8 cellular contexts compared by ENCODE assay signal in the genomic region with DNA sequence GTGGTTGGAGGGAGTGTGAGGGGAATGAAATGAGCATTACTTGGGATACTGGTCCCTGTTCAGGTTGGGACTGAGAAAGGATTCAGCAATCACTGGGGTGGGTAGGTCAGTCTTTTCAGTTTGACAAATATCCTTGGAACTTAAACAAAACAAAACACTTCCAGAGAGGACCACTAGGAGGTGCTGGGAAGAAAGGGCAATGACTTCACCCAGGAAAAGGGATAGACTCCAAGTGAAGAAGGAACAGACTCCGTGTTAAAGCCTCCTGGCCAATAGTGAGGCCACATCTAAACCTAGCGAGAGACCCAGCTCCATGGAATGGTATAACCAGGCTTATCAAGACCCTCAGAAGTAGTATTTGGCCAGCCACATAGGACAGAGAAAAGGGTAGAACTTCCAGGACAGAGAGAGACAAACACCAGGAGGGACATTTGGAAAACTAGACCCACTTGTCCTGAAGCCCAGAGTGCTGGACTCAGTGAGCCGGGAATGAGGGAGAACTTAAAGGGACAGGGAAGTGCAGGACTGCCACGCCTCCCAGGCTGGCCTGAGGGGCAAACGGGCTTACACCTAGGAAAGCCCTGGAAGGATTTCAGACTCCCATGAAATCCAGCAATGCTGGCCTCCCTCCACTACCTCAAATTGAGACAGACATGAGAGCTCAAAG. TPM values are rescaled to one million over a fixed set of nuclear protein-coding genes. Genes with fewer than 3 reads are reported as not detected.
A peak's percentile ranks its signal among the peaks of the same experiment; 100 is the strongest.
DNase-seq lines count a peak whose midpoint lies in the region; ATAC-seq and TF ChIP-seq lines count a peak whose summit lies in the region.

No MANE protein-coding gene starts in this region.

- H2BK15ac ChIP-seq in H9 (ENCODE audit: low read depth, low read length) = no peak overlapping the region

- no CpG with 5 or more reads among the region's 5 CpGs for WGBS in H9 (ENCODE audit: extremely low coverage, insufficient read length, low lambda C conversion rate)

- POLR2A ChIA-PET in CD4-positive, alpha-beta T cell (lab: Charles Lee) = interaction anchor here (1.5 kb wide), 1 partner anchor 297 kb away, joined by 3 read pairs; no protein-coding TSS in a partner anchor

- peak; percentile 32 for ATAC-seq in CD4-positive, alpha-beta T cell (ENCODE audit: poor library complexity)
- ATAC-seq in GM19467 (IDR thresholded peaks at IDR 0.05; ENCODE audit: unreplicated experiment) (no peak), GM18861 (IDR thresholded peaks at IDR 0.05; ENCODE audit: unreplicated experiment) (no peak)

- H3K56ac ChIP-seq in H9 (ENCODE audit: insufficient read length, low read depth, low read length) = no peak overlapping the region

- H3K27ac ChIP-seq in CD4-positive, alpha-beta T cell (ENCODE audit: low read depth, low read length) = no peak overlapping the region
- no peak overlapping the region for H3K27ac ChIP-seq in H9 (ENCODE audit: insufficient read length, low read depth, low read length)

- no peak overlapping the region for H3K4me3 Mint-ChIP-seq in CD4-positive, alpha-beta T cell
- no peak overlapping the region for H3K4me3 Mint-ChIP-seq in H9

- H3K9me3 Mint-ChIP-seq in CD4-positive, alpha-beta T cell = no peaks in the 10 kb centered on the region
- H3K9me3 Mint-ChIP-seq in H9 = no peaks in the 10 kb centered on the region

- no peak overlapping the region for H4K5ac ChIP-seq in H9 (ENCODE audit: insufficient read length, low read depth, low read length)

- no peak overlapping the region for H3K14ac ChIP-seq in H9 (ENCODE audit: insufficient read depth, low read length)

- no peak overlapping the region for H2BK120ac ChIP-seq in H9 (ENCODE audit: low read depth, low read length, poor library complexity, severe bottlenecking)

- no peaks in the 10 kb centered on the region for H3K23me2 ChIP-seq in H9 (ENCODE audit: insufficient read length, low read depth, low read length, poor library complexity, severe bottlenecking)

- no peak overlapping the region for H3K27ac Mint-ChIP-seq in CD4-positive, alpha-beta T cell
- peak overlapping the region in 2 of 3 experiments; percentile 46 to 90; a peak in 2 of 7 replicates for H3K27ac Mint-ChIP-seq in H9

- no peak overlapping the region for H2BK12ac ChIP-seq in H9 (ENCODE audit: insufficient read length, low read depth, low read length)

- H2AK5ac ChIP-seq in H9 (ENCODE audit: insufficient read length, low read length) = no peak overlapping the region

- CTCF ChIA-PET in CD4-positive, alpha-beta T cell (lab: Charles Lee) = interaction anchor here (1.1 kb wide), 1 partner anchor 26 kb away, joined by 3 read pairs; no protein-coding TSS in a partner anchor

- no peaks in the 10 kb centered on the region for H4K20me1 ChIP-seq in H9 (ENCODE audit: control insufficient read depth, insufficient read depth, insufficient read length)

- H3K4ac ChIP-seq in H9 (ENCODE audit: low read depth, low read length) = no peak overlapping the region

- no peaks in the 10 kb centered on the region for H3K9me3 ChIP-seq in CD4-positive, alpha-beta T cell (ENCODE audit: control insufficient read depth, low read length)
- H3K9me3 ChIP-seq in H9 (ENCODE audit: control insufficient read depth, low read depth, low read length) = no peaks in the 10 kb centered on the region

- H3K4me1 ChIP-seq in H9 (ENCODE audit: insufficient read depth, low read length) = no peaks in the 10 kb centered on the region; the same call in 1 of the 2 replicates

- no peaks in the 10 kb centered on the region for H3K79me2 ChIP-seq in H9 (ENCODE audit: insufficient read depth, low read length)

- H2BK5ac ChIP-seq in H9 (ENCODE audit: insufficient read length, low read length) = no peak overlapping the region

- H3K4me3 ChIP-seq in fibroblast of the aortic adventitia (ENCODE audit: low read depth, low read length) = no peak overlapping the region

- H2AFZ ChIP-seq in H9 (ENCODE audit: low read length) = peak overlapping the region; percentile 78

- H3K9ac ChIP-seq in H9 (ENCODE audit: extremely low read depth, insufficient read length, low read length) = no peak overlapping the region

- TF ChIP-seq CTCF in CD4-positive, alpha-beta T cell (IDR thresholded peaks at IDR 0.05) = peak; percentile 61
- TF ChIP-seq CTCF in H9 (conservative IDR thresholded peaks at IDR 0.05) (peak; percentile 83), fibroblast of the aortic adventitia (IDR thresholded peaks at IDR 0.05; ENCODE audit: insufficient read depth, low read length) (peak; percentile 83)

- no peak overlapping the region for H3T11ph ChIP-seq in H9 (ENCODE audit: low read length)

- no peak overlapping the region for H3K4me2 ChIP-seq in H9 (ENCODE audit: insufficient read depth, insufficient read length, low read length)

- no peak for DNase-seq in CD4-positive, alpha-beta T cell
- DNase-seq in H9 (peak; percentile 72), RPMI8226 (peak; percentile 7), fibroblast of the aortic adventitia (ENCODE audit: low read depth) (peak; percentile 76), posterior vena cava (ENCODE audit: low spot score) (peak; percentile 48)
- no peak for DNase-seq in stimulated activated CD4-positive, alpha-beta T cell treated with anti-CD3 and anti-CD28 coated beads, Interleukin-12 subunit alpha, Interleukin-12 subunit beta, amount 100 ng/mL, for 4 hours

- no peaks in the 10 kb centered on the region for H3K27me3 ChIP-seq in CD4-positive, alpha-beta T cell (ENCODE audit: control insufficient read depth, insufficient read depth, low read length)
- H3K27me3 ChIP-seq in H9 (ENCODE audit: insufficient read depth, low read length) = no peaks in the 10 kb centered on the region

- no peaks in the 10 kb centered on the region for H3K27me3 Mint-ChIP-seq in CD4-positive, alpha-beta T cell
- H3K27me3 Mint-ChIP-seq in H9 (ENCODE audit: low read depth) = no peaks in the 10 kb centered on the region

- no peaks in the 10 kb centered on the region for H3K79me1 ChIP-seq in H9 (ENCODE audit: insufficient read depth, low read depth, low read length, poor library complexity, severe bottlenecking)

- no peak overlapping the region for H3K23ac ChIP-seq in H9 (ENCODE audit: insufficient read length, low read depth, low read length)

- H3K4me1 Mint-ChIP-seq in CD4-positive, alpha-beta T cell (ENCODE audit: low read depth) = peaks cover 9% of the 10 kb centered on the region
- peaks cover 20 to 25% of the 10 kb centered on the region in 2 experiments for H3K4me1 Mint-ChIP-seq in H9

- no peak overlapping the region for H2BK20ac ChIP-seq in H9 (ENCODE audit: low read depth, low read length, poor library complexity, severe bottlenecking)

- H3K18ac ChIP-seq in H9 (ENCODE audit: insufficient read length, low read depth, low read length) = no peak overlapping the region

- intact Hi-C loops in CD4-positive, alpha-beta T cell (cut with DNase I, micrococcal nuclease) = loop anchor here (1.0 kb wide), 1 partner anchor 150 kb away; no protein-coding TSS in a partner anchor
- intact Hi-C loops in posterior vena cava (cut with DNase I) = no loop called here

- no peak overlapping the region for H4K8ac ChIP-seq in H9 (replicated peaks; ENCODE audit: insufficient read length, low read depth, low read length)

- H4K91ac ChIP-seq in H9 (ENCODE audit: insufficient read length, low read depth, low read length) = no peak overlapping the region

- H3K36me3 Mint-ChIP-seq in CD4-positive, alpha-beta T cell (ENCODE audit: low read depth) = no peaks in the 10 kb centered on the region
- H3K36me3 Mint-ChIP-seq in H9 (ENCODE audit: insufficient read depth in 1 of 3, low read depth in 3 of 3) = peaks cover 0 to 2% (median 0%) of the 10 kb centered on the region in 3 experiments; a peak in 2 of 7 replicates

RNA-seq across cellular contexts. Expression of gene KCNG3, which starts 19.6 kb away (rescaled TPM):
- under 1 TPM; 0.25 to 0.49 TPM for total RNA-seq in CD4-positive, alpha-beta T cell
- total RNA-seq in H9 (2021) (16.5 and 17.0 TPM in 2 replicates), fibroblast of the aortic adventitia (ENCODE audit: low replicate concordance) (under 0.01 TPM in 1 of 2 replicates, not detected in the other), posterior vena cava (under 1 TPM in 1 of 2 donors, not detected in 1; 0.05 TPM)

RNA-seq across cellular contexts. Expression of gene MTA3, which starts 55.0 kb away (rescaled TPM):
- 10 to 100 TPM; 27.0 to 30.9 TPM for total RNA-seq in CD4-positive, alpha-beta T cell
- total RNA-seq in H9 (2021) (236 and 253 TPM in 2 replicates), fibroblast of the aortic adventitia (ENCODE audit: low replicate concordance) (27.5 and 34.1 TPM in 2 replicates), posterior vena cava (10 to 100 TPM; 29.7 to 30.3 TPM)

Comparison
In these comparisons a context has a peak if more than half of its experiments do, and no peak if none do; other contexts are left out.
1. DNase-seq: peak in H9 (single experiment), RPMI8226 (single experiment), fibroblast of the aortic adventitia (single experiment) and posterior vena cava (single experiment); none in CD4-positive, alpha-beta T cell (0 of 10) and stimulated activated CD4-positive, alpha-beta T cell treated with anti-CD3 and anti-CD28 coated beads, Interleukin-12 subunit alpha, Interleukin-12 subunit beta, amount 100 ng/mL, for 4 hours (single experiment).
2. RNA of gene KCNG3, which starts 19.6 kb away (total RNA-seq): 16.5 to 17.0 TPM in H9; 0.25 to 0.49 TPM in CD4-positive, alpha-beta T cell, 0.05 TPM in posterior vena cava and under 0.01 TPM in fibroblast of the aortic adventitia; every median in the first group is over 10 times any median in the second.
3. intact Hi-C loops: an anchor here in CD4-positive, alpha-beta T cell (1.0 kb wide); none called in posterior vena cava.
4. Peak in every context shown above with its lines, with median percentiles within 50 percentile points of each other: CTCF ChIP-seq.